1 cellular context compared by ENCODE assay signal in the genomic region with DNA sequence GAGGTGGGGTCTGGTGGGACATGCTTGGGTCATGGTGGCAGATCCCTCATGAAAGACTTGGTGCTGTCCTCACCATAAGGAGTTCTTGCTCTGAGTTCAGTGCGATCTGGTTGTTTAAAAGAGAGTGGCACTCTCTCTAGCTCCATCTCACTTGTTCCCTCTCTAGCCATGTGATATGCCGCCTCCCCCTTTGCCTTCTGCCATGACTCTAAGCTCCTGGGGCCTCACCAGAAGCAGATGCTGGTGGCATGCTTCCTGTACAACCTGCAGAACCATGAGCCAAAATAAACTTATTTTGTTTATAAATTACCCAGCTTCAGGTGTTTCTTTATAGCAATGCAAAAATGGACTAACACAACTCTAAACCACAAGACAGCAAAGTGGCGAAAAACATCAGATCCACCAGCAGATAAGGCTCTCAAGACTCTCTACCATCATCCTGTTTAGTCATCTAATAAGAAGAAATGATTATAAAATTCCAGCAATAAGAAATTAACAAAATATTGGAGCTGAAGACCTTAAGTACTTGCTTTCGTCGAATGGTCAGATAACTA.
TF ChIP-seq lines count a peak whose summit lies in the region.

No MANE protein-coding gene starts in this region.

TF ChIP-seq in WTC11, 78 proteins besides CTCF, POLR2A, EP300 and RAD21 (continued from another document):
- TF ChIP-seq, protein P1, sequence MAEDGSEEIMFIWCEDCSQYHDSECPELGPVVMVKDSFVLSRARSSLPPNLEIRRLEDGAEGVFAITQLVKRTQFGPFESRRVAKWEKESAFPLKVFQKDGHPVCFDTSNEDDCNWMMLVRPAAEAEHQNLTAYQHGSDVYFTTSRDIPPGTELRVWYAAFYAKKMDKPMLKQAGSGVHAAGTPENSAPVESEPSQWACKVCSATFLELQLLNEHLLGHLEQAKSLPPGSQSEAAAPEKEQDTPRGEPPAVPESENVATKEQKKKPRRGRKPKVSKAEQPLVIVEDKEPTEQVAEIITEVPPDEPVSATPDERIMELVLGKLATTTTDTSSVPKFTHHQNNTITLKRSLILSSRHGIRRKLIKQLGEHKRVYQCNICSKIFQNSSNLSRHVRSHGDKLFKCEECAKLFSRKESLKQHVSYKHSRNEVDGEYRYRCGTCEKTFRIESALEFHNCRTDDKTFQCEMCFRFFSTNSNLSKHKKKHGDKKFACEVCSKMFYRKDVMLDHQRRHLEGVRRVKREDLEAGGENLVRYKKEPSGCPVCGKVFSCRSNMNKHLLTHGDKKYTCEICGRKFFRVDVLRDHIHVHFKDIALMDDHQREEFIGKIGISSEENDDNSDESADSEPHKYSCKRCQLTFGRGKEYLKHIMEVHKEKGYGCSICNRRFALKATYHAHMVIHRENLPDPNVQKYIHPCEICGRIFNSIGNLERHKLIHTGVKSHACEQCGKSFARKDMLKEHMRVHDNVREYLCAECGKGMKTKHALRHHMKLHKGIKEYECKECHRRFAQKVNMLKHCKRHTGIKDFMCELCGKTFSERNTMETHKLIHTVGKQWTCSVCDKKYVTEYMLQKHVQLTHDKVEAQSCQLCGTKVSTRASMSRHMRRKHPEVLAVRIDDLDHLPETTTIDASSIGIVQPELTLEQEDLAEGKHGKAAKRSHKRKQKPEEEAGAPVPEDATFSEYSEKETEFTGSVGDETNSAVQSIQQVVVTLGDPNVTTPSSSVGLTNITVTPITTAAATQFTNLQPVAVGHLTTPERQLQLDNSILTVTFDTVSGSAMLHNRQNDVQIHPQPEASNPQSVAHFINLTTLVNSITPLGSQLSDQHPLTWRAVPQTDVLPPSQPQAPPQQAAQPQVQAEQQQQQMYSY (CRISPR knock-in tag; IDR thresholded peaks at IDR 0.05), result no peak
- no peak for TF ChIP-seq ETV6 (CRISPR knock-in tag; IDR thresholded peaks at IDR 0.05)
- TF ChIP-seq HMGA2 (CRISPR knock-in tag; IDR thresholded peaks at IDR 0.05), result no peak
- no peak for TF ChIP-seq JUN (CRISPR knock-in tag; IDR thresholded peaks at IDR 0.05)
- no peak for TF ChIP-seq PRRX2 (CRISPR knock-in tag; IDR thresholded peaks at IDR 0.05)
- TF ChIP-seq, protein P2, sequence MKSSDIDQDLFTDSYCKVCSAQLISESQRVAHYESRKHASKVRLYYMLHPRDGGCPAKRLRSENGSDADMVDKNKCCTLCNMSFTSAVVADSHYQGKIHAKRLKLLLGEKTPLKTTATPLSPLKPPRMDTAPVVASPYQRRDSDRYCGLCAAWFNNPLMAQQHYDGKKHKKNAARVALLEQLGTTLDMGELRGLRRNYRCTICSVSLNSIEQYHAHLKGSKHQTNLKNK (CRISPR knock-in tag; IDR thresholded peaks at IDR 0.05), result no peak
- TF ChIP-seq, protein P3, sequence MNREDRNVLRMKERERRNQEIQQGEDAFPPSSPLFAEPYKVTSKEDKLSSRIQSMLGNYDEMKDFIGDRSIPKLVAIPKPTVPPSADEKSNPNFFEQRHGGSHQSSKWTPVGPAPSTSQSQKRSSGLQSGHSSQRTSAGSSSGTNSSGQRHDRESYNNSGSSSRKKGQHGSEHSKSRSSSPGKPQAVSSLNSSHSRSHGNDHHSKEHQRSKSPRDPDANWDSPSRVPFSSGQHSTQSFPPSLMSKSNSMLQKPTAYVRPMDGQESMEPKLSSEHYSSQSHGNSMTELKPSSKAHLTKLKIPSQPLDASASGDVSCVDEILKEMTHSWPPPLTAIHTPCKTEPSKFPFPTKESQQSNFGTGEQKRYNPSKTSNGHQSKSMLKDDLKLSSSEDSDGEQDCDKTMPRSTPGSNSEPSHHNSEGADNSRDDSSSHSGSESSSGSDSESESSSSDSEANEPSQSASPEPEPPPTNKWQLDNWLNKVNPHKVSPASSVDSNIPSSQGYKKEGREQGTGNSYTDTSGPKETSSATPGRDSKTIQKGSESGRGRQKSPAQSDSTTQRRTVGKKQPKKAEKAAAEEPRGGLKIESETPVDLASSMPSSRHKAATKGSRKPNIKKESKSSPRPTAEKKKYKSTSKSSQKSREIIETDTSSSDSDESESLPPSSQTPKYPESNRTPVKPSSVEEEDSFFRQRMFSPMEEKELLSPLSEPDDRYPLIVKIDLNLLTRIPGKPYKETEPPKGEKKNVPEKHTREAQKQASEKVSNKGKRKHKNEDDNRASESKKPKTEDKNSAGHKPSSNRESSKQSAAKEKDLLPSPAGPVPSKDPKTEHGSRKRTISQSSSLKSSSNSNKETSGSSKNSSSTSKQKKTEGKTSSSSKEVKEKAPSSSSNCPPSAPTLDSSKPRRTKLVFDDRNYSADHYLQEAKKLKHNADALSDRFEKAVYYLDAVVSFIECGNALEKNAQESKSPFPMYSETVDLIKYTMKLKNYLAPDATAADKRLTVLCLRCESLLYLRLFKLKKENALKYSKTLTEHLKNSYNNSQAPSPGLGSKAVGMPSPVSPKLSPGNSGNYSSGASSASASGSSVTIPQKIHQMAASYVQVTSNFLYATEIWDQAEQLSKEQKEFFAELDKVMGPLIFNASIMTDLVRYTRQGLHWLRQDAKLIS (CRISPR knock-in tag; IDR thresholded peaks at IDR 0.05; ENCODE audit: borderline replicate concordance), result no peak
- TF ChIP-seq, protein P4, sequence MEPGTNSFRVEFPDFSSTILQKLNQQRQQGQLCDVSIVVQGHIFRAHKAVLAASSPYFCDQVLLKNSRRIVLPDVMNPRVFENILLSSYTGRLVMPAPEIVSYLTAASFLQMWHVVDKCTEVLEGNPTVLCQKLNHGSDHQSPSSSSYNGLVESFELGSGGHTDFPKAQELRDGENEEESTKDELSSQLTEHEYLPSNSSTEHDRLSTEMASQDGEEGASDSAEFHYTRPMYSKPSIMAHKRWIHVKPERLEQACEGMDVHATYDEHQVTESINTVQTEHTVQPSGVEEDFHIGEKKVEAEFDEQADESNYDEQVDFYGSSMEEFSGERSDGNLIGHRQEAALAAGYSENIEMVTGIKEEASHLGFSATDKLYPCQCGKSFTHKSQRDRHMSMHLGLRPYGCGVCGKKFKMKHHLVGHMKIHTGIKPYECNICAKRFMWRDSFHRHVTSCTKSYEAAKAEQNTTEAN (CRISPR knock-in tag; IDR thresholded peaks at IDR 0.05), result no peak
